8 cellular contexts compared by ENCODE assay signal in the genomic region with DNA sequence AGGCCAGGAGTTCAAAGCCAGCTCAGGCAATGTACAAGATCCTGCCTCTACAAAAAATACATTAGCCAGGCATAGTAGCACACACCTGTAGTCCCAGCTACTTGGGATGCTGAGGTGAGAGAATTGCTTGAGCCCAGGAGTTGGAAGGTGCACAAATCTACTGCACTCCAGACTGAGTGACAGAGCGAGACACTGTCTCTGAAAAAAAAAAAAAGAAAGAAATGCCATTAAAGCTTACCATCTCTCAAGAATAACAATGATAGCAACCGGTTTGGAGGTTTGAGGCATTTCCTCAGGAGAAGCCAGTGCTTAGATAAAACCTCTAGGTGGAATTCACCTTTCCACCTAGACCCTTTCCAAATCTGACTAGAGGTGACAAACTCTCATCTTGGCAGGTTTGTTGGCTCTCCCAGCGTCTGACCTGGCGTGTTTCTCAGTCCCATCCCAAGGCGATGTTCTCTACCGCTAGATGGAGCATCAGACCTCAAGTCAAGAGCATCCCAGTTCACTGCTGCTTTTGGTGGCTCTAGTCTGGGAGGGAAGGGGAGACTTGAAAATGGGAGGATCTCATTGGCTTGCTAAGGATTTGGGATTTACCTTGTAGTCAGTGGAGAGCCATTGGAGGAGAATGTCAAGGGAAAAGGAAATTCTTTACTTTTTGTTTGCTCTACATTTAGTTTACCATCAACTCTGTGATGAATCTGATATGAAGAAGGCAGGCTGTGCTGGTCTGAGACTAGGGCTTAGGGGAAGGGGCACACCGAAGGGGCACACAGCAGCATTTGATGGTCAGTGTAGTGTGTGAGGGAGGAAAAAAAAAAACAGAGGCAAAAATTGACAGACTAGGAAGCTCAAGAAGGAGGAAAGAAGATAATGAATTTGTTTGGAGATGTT.
DNase-seq lines count a peak whose midpoint lies in the region; ATAC-seq and TF ChIP-seq lines count a peak whose summit lies in the region.

No MANE protein-coding gene starts in this region.

- DNase-seq in activated gamma-delta T cell treated with Interleukin-2 at 50 U/mL for 16 hours, result peak; percentile 6
- no peak for DNase-seq in activated gamma-delta T cell (lab: John Stamatoyannopoulos, UW)
- peak; percentile 73 for DNase-seq in astrocyte of the cerebellum (ENCODE audit: low read depth)
- DNase-seq in hepatic stellate cell (ENCODE audit: low spot score), result peak; percentile 72
- DNase-seq in sciatic nerve (ENCODE audit: low spot score), result no peak
- DNase-seq in NCI-H1092 (lab: John Stamatoyannopoulos, UW), result no peak

- TF ChIP-seq CTCF in astrocyte of the cerebellum (IDR thresholded peaks at IDR 0.05; ENCODE audit: low read depth, low read length, missing control alignments), result peak; percentile 90

- in situ Hi-C loops in astrocyte of the cerebellum (cut with HindIII; ENCODE audit: low sequenced_read_pairs), result no loop called here

- intact Hi-C loops in sciatic nerve (cut with DNase I), result no loop called here

- H3K4me3 ChIP-seq in astrocyte of the cerebellum (ENCODE audit: low read depth, low read length), result no peak overlapping the region

- ATAC-seq in HG03175 (IDR thresholded peaks at IDR 0.05; ENCODE audit: unreplicated experiment) (peak; percentile 52), sciatic nerve (peak; percentile 89)

TF ChIP-seq in PFSK-1, 5 proteins besides CTCF, POLR2A, EP300 and RAD21:
- TF ChIP-seq FOXP2 (optimal IDR thresholded peaks at IDR 0.05; ENCODE audit: borderline replicate concordance, extremely low read depth, extremely low read length, insufficient read depth) (peak; percentile 18), TAF1 (IDR thresholded peaks at IDR 0.05; ENCODE audit: borderline replicate concordance, insufficient read depth, low read length) (no peak), POLR2AphosphoS5 (IDR thresholded peaks at IDR 0.05; ENCODE audit: low read depth, low read length) (no peak)
- TF ChIP-seq, protein P1, sequence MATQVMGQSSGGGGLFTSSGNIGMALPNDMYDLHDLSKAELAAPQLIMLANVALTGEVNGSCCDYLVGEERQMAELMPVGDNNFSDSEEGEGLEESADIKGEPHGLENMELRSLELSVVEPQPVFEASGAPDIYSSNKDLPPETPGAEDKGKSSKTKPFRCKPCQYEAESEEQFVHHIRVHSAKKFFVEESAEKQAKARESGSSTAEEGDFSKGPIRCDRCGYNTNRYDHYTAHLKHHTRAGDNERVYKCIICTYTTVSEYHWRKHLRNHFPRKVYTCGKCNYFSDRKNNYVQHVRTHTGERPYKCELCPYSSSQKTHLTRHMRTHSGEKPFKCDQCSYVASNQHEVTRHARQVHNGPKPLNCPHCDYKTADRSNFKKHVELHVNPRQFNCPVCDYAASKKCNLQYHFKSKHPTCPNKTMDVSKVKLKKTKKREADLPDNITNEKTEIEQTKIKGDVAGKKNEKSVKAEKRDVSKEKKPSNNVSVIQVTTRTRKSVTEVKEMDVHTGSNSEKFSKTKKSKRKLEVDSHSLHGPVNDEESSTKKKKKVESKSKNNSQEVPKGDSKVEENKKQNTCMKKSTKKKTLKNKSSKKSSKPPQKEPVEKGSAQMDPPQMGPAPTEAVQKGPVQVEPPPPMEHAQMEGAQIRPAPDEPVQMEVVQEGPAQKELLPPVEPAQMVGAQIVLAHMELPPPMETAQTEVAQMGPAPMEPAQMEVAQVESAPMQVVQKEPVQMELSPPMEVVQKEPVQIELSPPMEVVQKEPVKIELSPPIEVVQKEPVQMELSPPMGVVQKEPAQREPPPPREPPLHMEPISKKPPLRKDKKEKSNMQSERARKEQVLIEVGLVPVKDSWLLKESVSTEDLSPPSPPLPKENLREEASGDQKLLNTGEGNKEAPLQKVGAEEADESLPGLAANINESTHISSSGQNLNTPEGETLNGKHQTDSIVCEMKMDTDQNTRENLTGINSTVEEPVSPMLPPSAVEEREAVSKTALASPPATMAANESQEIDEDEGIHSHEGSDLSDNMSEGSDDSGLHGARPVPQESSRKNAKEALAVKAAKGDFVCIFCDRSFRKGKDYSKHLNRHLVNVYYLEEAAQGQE (IDR thresholded peaks at IDR 0.05; ENCODE audit: insufficient read depth in 1 of 2, low read depth in 2 of 2, low read length in 2 of 2), result no peak

Comparison
In these comparisons a context has a peak if more than half of its experiments do, and no peak if none do; other contexts are left out.
1. DNase-seq: peak in activated gamma-delta T cell treated with Interleukin-2 at 50 U/mL for 16 hours (single experiment), astrocyte of the cerebellum (single experiment) and hepatic stellate cell (single experiment); none in activated gamma-delta T cell (single experiment), sciatic nerve (single experiment) and NCI-H1092 (single experiment).